In the genomic region with DNA sequence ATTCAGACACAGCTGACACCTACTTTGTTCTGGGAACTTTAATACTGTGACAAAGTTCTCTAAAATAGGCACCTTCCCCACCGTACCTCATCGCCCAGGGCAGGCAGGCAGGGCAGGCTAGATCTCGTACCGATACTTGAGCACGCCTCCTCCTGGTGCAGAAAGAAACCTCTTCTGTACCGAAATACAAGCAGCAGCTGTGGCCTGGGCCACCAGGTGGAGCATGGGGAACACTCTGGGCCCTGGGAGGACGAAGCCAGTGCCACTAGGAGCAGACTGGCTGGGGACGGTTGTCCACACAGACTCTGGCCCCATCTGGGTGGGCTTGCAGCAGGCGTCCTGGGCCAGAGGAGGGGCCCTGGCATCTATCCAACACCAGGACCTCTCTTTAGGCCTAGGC, we compare ENCODE assay signal across 9 cellular contexts. TPM values are rescaled to one million over a fixed set of nuclear protein-coding genes. Genes with fewer than 3 reads are reported as not detected.
DNase-seq lines count a peak whose midpoint lies in the region; ATAC-seq, FAIRE-seq and TF ChIP-seq lines count a peak whose summit lies in the region.
"Had no signal": no experiment of that assay in that cellular context is flagged by ENCODE, and none has a peak within 500 bp of the region (broad histone marks: within the 10 kb centered on the region; RNA-seq: fewer than 3 reads in every experiment).

No MANE protein-coding gene starts in this region.

- peak; percentile 14 for DNase-seq in NCI-H2227 (lab: John Stamatoyannopoulos, UW; ENCODE audit: unreplicated experiment)
- DNase-seq in NCI-H2227 treated with DMSO at 0.1 percent for 48 hours (lab: John Stamatoyannopoulos, UW), result no peak
- DNase-seq in Jurkat, Clone E6-1 (ENCODE audit: low read depth, low spot score), result peak; percentile 52
- peak; percentile 48 for DNase-seq in neural crest cell (ENCODE audit: low read depth, low spot score)
- no peak for DNase-seq in NCI-H446 treated with DMSO at 0.1 percent for 48 hours (lab: John Stamatoyannopoulos, UW)
- DNase-seq: activated T-cell treated with anti-CD3 and anti-CD28 coated beads, Interleukin-2, amount 50 U/mL, for 4 hours had no signal

- peak; percentile 79 for FAIRE-seq in TTC549 (lab: Jason Lieb, UNC)

- peaks cover 3% of the 10 kb centered on the region for H3K4me1 Mint-ChIP-seq in neural crest cell

- peak; percentile 54 for ATAC-seq in esophagus mucosa
- ATAC-seq in GM21390 (IDR thresholded peaks at IDR 0.05; ENCODE audit: unreplicated experiment), result no peak

- no peak overlapping the region for H3K4me3 ChIP-seq in Jurkat, Clone E6-1 (ENCODE audit: low read length)

- no peaks in the 10 kb centered on the region for H3K9me3 Mint-ChIP-seq in neural crest cell
- H3K9me3 Mint-ChIP-seq: activated T-cell treated with anti-CD3 and anti-CD28 coated beads, Interleukin-2, amount 50 U/mL, for 4 hours had no signal

- H3K36me3 Mint-ChIP-seq in neural crest cell (ENCODE audit: low read depth), result peaks cover 3% of the 10 kb centered on the region

- no peak overlapping the region for H3K27ac Mint-ChIP-seq in neural crest cell (ENCODE audit: unreplicated experiment)

- TF ChIP-seq CTCF in neural crest cell (conservative IDR thresholded peaks at IDR 0.05), result peak; percentile 62

- no peaks in the 10 kb centered on the region for H3K27me3 Mint-ChIP-seq in neural crest cell (ENCODE audit: low read depth)

- peak overlapping the region; percentile 44 for H3K4me3 Mint-ChIP-seq in neural crest cell
- H3K4me3 Mint-ChIP-seq: activated T-cell treated with anti-CD3 and anti-CD28 coated beads, Interleukin-2, amount 50 U/mL, for 4 hours had no signal

RNA-seq across cellular contexts. Expression of a gene that starts 12.8 kb away (rescaled TPM):
- 34.2 TPM for polyA plus RNA-seq in Jurkat, Clone E6-1 (2012; ENCODE audit: insufficient read depth, insufficient read length)
- total RNA-seq in esophagus mucosa (30.0 TPM), neural crest cell (28.0 and 30.8 TPM in 2 replicates)

RNA-seq across cellular contexts. Expression of a gene that starts 16.1 kb away (rescaled TPM):
- not detected for polyA plus RNA-seq in Jurkat, Clone E6-1 (2012; ENCODE audit: insufficient read depth, insufficient read length)
- 0.08 TPM for total RNA-seq in esophagus mucosa
- total RNA-seq in neural crest cell, result 0.75 and 0.98 TPM in 2 replicates

RNA-seq across cellular contexts. Expression of a gene that starts 32.6 kb away (rescaled TPM):
- 53.1 TPM for polyA plus RNA-seq in Jurkat, Clone E6-1 (2012; ENCODE audit: insufficient read depth, insufficient read length)
- total RNA-seq in esophagus mucosa (27.8 TPM), neural crest cell (54.0 and 55.5 TPM in 2 replicates)

RNA-seq across cellular contexts. Expression of a gene that starts 44.0 kb away (rescaled TPM):
- 46.5 TPM for polyA plus RNA-seq in Jurkat, Clone E6-1 (2012; ENCODE audit: insufficient read depth, insufficient read length)
- 36.7 TPM for total RNA-seq in esophagus mucosa
- 38.0 and 40.0 TPM in 2 replicates for total RNA-seq in neural crest cell

RNA-seq across cellular contexts. Expression of a gene that starts 44.2 kb away (rescaled TPM):
- polyA plus RNA-seq in Jurkat, Clone E6-1 (2012; ENCODE audit: insufficient read depth, insufficient read length), result 864 TPM
- 181 TPM for total RNA-seq in esophagus mucosa
- total RNA-seq in neural crest cell, result 427 TPM in 2 replicates

Comparison
In these comparisons a context has a peak if more than half of its experiments do, and no peak if none do; other contexts are left out.
1. DNase-seq: peak in NCI-H2227 (single experiment), Jurkat, Clone E6-1 (single experiment) and neural crest cell (single experiment); none in NCI-H2227 treated with DMSO at 0.1 percent for 48 hours (single experiment) and NCI-H446 treated with DMSO at 0.1 percent for 48 hours (single experiment).